In the genomic region with DNA sequence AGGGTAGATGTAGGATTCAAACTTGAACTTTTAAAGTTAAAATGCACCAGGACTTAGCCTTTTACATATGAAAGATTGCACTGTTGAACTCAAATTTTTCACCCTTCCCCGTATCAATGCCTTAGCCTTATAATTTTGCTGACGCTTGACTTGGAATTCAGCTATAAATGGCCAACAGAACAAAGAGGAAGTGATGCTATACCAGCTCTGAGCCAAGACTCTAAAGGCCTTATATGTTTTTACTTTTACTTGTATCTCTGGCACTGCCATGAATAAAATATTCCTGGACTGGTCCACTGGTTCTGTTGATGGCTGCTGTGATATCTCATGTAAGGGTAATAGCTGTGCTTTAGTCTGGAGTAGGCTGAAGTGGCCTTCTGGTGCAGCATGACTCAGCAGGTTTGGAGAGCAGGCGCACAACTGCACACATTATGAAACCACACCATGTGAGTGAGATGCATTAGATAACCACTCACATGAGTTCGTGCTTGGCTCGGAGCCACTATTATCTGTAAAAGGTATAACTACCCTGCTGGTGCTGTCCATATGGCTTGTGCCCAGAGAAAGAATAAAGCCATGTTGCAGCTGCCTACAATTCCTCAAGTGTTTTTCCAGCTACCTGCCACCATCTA, we compare ENCODE assay signal across 12 cellular contexts. TPM values are rescaled to one million over a fixed set of nuclear protein-coding genes. Genes with fewer than 3 reads are reported as not detected.
DNase-seq lines count a peak whose midpoint lies in the region; ATAC-seq and TF ChIP-seq lines count a peak whose summit lies in the region.
"Had no signal": no experiment of that assay in that cellular context is flagged by ENCODE, and none has a peak within 500 bp of the region (broad histone marks: within the 10 kb centered on the region; RNA-seq: fewer than 3 reads in every experiment).

No MANE protein-coding gene starts in this region.

- H3K4me1 ChIP-seq in osteoblast (ENCODE audit: insufficient read depth, low read length), result no peaks in the 10 kb centered on the region

- H3K9me3 ChIP-seq in osteoblast (ENCODE audit: low read depth, low read length), result no peaks in the 10 kb centered on the region

- ATAC-seq in activated CD8-positive, alpha-beta T cell treated with anti-CD3 and anti-CD28 coated beads for 36 hours, result no peak
- no peak for ATAC-seq in activated CD8-positive, alpha-beta T cell treated with anti-CD3 and anti-CD28 coated beads, Interleukin-2, amount 10 ng/mL, durations not matched to agents 7 days and 5 days

- H3K36me3 ChIP-seq in osteoblast (ENCODE audit: insufficient read depth, low read length), result no peaks in the 10 kb centered on the region

- H3K27ac ChIP-seq in osteoblast (ENCODE audit: low read depth, low read length) (no peak overlapping the region), caudate nucleus (ENCODE audit: low read depth, low read length) (no peak overlapping the region)

- H3K4me3 ChIP-seq in osteoblast (ENCODE audit: insufficient read depth, low read length), result no peak overlapping the region

- no peaks in the 10 kb centered on the region for H3K27me3 ChIP-seq in osteoblast (ENCODE audit: insufficient read depth, low read length)

- intact Hi-C loops in activated CD8-positive, alpha-beta T cell treated with anti-CD3 and anti-CD28 coated beads for 36 hours (cut with micrococcal nuclease), result no loop called here
- intact Hi-C loops in dendritic cell treated with granulocyte-macrophage colony-stimulating factor and Interleukin-4, amounts not matched to agents 40 ng/mL and 50 ng/mL, for 4 days (cut with micrococcal nuclease), result no loop called here

- H3K79me2 ChIP-seq in osteoblast (ENCODE audit: insufficient read depth, low read length), result no peaks in the 10 kb centered on the region

- no peaks in the 10 kb centered on the region for H4K20me1 ChIP-seq in osteoblast (ENCODE audit: insufficient read depth, low read length)

- peaks cover 8% of the 10 kb centered on the region for H3K27me3 Mint-ChIP-seq in activated CD8-positive, alpha-beta T cell treated with anti-CD3 and anti-CD28 coated beads for 36 hours
- peaks cover 14% of the 10 kb centered on the region for H3K27me3 Mint-ChIP-seq in activated CD8-positive, alpha-beta T cell treated with anti-CD3 and anti-CD28 coated beads, Interleukin-2, amount 10 ng/mL, durations not matched to agents 7 days and 5 days (ENCODE audit: low read depth)
- peaks cover 13% of the 10 kb centered on the region for H3K27me3 Mint-ChIP-seq in dendritic cell treated with granulocyte-macrophage colony-stimulating factor and Interleukin-4, amounts not matched to agents 40 ng/mL and 50 ng/mL, for 4 days

- no peak overlapping the region for H3K4me3 Mint-ChIP-seq in activated CD8-positive, alpha-beta T cell treated with anti-CD3 and anti-CD28 coated beads for 36 hours
- no peak overlapping the region for H3K4me3 Mint-ChIP-seq in activated CD8-positive, alpha-beta T cell treated with anti-CD3 and anti-CD28 coated beads, Interleukin-2, amount 10 ng/mL, durations not matched to agents 7 days and 5 days
- H3K4me3 Mint-ChIP-seq in dendritic cell treated with granulocyte-macrophage colony-stimulating factor and Interleukin-4, amounts not matched to agents 40 ng/mL and 50 ng/mL, for 4 days, result no peak overlapping the region
- H3K4me3 Mint-ChIP-seq: activated naive CD8-positive, alpha-beta T cell treated with anti-CD3 and anti-CD28 coated beads, Interleukin-2, amount 10 ng/mL, durations not matched to agents 7 days and 5 days; CD4-positive, alpha-beta memory T cell; neural crest cell had no signal

- peak; percentile 42 for DNase-seq in activated CD8-positive, alpha-beta T cell treated with anti-CD3 and anti-CD28 coated beads for 36 hours
- DNase-seq in activated CD8-positive, alpha-beta T cell treated with anti-CD3 and anti-CD28 coated beads, Interleukin-2, amount 10 ng/mL, durations not matched to agents 7 days and 5 days, result no peak
- DNase-seq in NCI-H2171 (lab: John Stamatoyannopoulos, UW) (peak; percentile 56), pulmonary artery endothelial cell (ENCODE audit: low read depth, low spot score) (peak; percentile 30), osteoblast (ENCODE audit: insufficient read length, low spot score, missing footprints) (no peak), iPS-NIHi11 (ENCODE audit: low spot score) (no peak), caudate nucleus (lab: John Stamatoyannopoulos, UW) (no peak)
- DNase-seq: activated naive CD8-positive, alpha-beta T cell treated with anti-CD3 and anti-CD28 coated beads, Interleukin-2, amount 10 ng/mL, durations not matched to agents 7 days and 5 days; T1000 had no signal

- H3K27ac Mint-ChIP-seq in activated CD8-positive, alpha-beta T cell treated with anti-CD3 and anti-CD28 coated beads for 36 hours, result no peak overlapping the region
- H3K27ac Mint-ChIP-seq in activated CD8-positive, alpha-beta T cell treated with anti-CD3 and anti-CD28 coated beads, Interleukin-2, amount 10 ng/mL, durations not matched to agents 7 days and 5 days, result no peak overlapping the region
- H3K27ac Mint-ChIP-seq in dendritic cell treated with granulocyte-macrophage colony-stimulating factor and Interleukin-4, amounts not matched to agents 40 ng/mL and 50 ng/mL, for 4 days, result peak overlapping the region; percentile 62
- H3K27ac Mint-ChIP-seq: activated naive CD8-positive, alpha-beta T cell treated with anti-CD3 and anti-CD28 coated beads, Interleukin-2, amount 10 ng/mL, durations not matched to agents 7 days and 5 days; CD4-positive, alpha-beta memory T cell had no signal

- TF ChIP-seq CTCF in activated CD8-positive, alpha-beta T cell treated with anti-CD3 and anti-CD28 coated beads for 36 hours (IDR thresholded peaks at IDR 0.05), result no peak
- TF ChIP-seq CTCF in osteoblast (IDR thresholded peaks at IDR 0.05; ENCODE audit: extremely low read depth, low read depth, low read length), result no peak

- H2AFZ ChIP-seq in osteoblast (ENCODE audit: low read length), result no peak overlapping the region

- no peaks in the 10 kb centered on the region for H3K36me3 Mint-ChIP-seq in activated CD8-positive, alpha-beta T cell treated with anti-CD3 and anti-CD28 coated beads for 36 hours (ENCODE audit: low read depth)
- H3K36me3 Mint-ChIP-seq in activated CD8-positive, alpha-beta T cell treated with anti-CD3 and anti-CD28 coated beads, Interleukin-2, amount 10 ng/mL, durations not matched to agents 7 days and 5 days (ENCODE audit: low read depth), result no peaks in the 10 kb centered on the region
- no peaks in the 10 kb centered on the region for H3K36me3 Mint-ChIP-seq in dendritic cell treated with granulocyte-macrophage colony-stimulating factor and Interleukin-4, amounts not matched to agents 40 ng/mL and 50 ng/mL, for 4 days (ENCODE audit: low read depth)
- H3K36me3 Mint-ChIP-seq: CD4-positive, alpha-beta memory T cell had no signal

- H3K4me1 Mint-ChIP-seq in activated CD8-positive, alpha-beta T cell treated with anti-CD3 and anti-CD28 coated beads for 36 hours (ENCODE audit: low read depth), result no peaks in the 10 kb centered on the region
- no peaks in the 10 kb centered on the region for H3K4me1 Mint-ChIP-seq in activated CD8-positive, alpha-beta T cell treated with anti-CD3 and anti-CD28 coated beads, Interleukin-2, amount 10 ng/mL, durations not matched to agents 7 days and 5 days (ENCODE audit: low read depth)
- H3K4me1 Mint-ChIP-seq in dendritic cell treated with granulocyte-macrophage colony-stimulating factor and Interleukin-4, amounts not matched to agents 40 ng/mL and 50 ng/mL, for 4 days (ENCODE audit: low read depth), result peaks cover 10% of the 10 kb centered on the region
- H3K4me1 Mint-ChIP-seq: activated naive CD8-positive, alpha-beta T cell treated with anti-CD3 and anti-CD28 coated beads, Interleukin-2, amount 10 ng/mL, durations not matched to agents 7 days and 5 days; CD4-positive, alpha-beta memory T cell; neural crest cell had no signal

- POLR2A ChIA-PET in activated CD8-positive, alpha-beta T cell treated with anti-CD3 and anti-CD28 coated beads for 36 hours (lab: Charles Lee), result no interaction called here
- POLR2A ChIA-PET in activated CD8-positive, alpha-beta T cell treated with anti-CD3 and anti-CD28 coated beads, Interleukin-2, amount 10 ng/mL, durations not matched to agents 7 days and 5 days (lab: Charles Lee), result no interaction called here

- CTCF ChIA-PET in activated CD8-positive, alpha-beta T cell treated with anti-CD3 and anti-CD28 coated beads for 36 hours (lab: Charles Lee), result interaction anchor here (1.9 kb wide), 1 partner anchor 19 kb away, joined by 8 read pairs; no protein-coding TSS in a partner anchor
- CTCF ChIA-PET in activated CD8-positive, alpha-beta T cell treated with anti-CD3 and anti-CD28 coated beads, Interleukin-2, amount 10 ng/mL, durations not matched to agents 7 days and 5 days (lab: Charles Lee), result interaction anchor here (1.4 kb wide), 1 partner anchor 21 kb away, joined by 3 read pairs; no protein-coding TSS in a partner anchor

- no peak overlapping the region for H3K4me2 ChIP-seq in osteoblast (ENCODE audit: insufficient read depth, low read length)

- peaks cover 13% of the 10 kb centered on the region for H3K9me3 Mint-ChIP-seq in activated CD8-positive, alpha-beta T cell treated with anti-CD3 and anti-CD28 coated beads for 36 hours
- peaks cover 14% of the 10 kb centered on the region for H3K9me3 Mint-ChIP-seq in activated CD8-positive, alpha-beta T cell treated with anti-CD3 and anti-CD28 coated beads, Interleukin-2, amount 10 ng/mL, durations not matched to agents 7 days and 5 days (ENCODE audit: insufficient read depth)
- H3K9me3 Mint-ChIP-seq in dendritic cell treated with granulocyte-macrophage colony-stimulating factor and Interleukin-4, amounts not matched to agents 40 ng/mL and 50 ng/mL, for 4 days, result peaks cover 24% of the 10 kb centered on the region

RNA-seq across cellular contexts. Expression of gene IER3IP1, which starts 8.4 kb away (rescaled TPM):
- 10 to 100 TPM; 11.1 to 12.7 TPM for total RNA-seq in activated CD8-positive, alpha-beta T cell treated with anti-CD3 and anti-CD28 coated beads for 36 hours
- 10 to 100 TPM; 11.7 to 12.4 TPM for total RNA-seq in activated CD8-positive, alpha-beta T cell treated with anti-CD3 and anti-CD28 coated beads, Interleukin-2, amount 10 ng/mL, durations not matched to agents 7 days and 5 days
- total RNA-seq in pulmonary artery endothelial cell (40.7 and 67.9 TPM in 2 replicates), osteoblast (18.5 and 20.6 TPM in 2 replicates)

RNA-seq across cellular contexts. Expression of gene HDHD2, which starts 34.2 kb away (rescaled TPM):
- total RNA-seq in activated CD8-positive, alpha-beta T cell treated with anti-CD3 and anti-CD28 coated beads for 36 hours, result 10 to 100 TPM; 28.1 to 32.2 TPM
- 10 to 100 TPM; 31.9 to 38.3 TPM for total RNA-seq in activated CD8-positive, alpha-beta T cell treated with anti-CD3 and anti-CD28 coated beads, Interleukin-2, amount 10 ng/mL, durations not matched to agents 7 days and 5 days
- total RNA-seq in pulmonary artery endothelial cell (11.6 and 17.7 TPM in 2 replicates), osteoblast (17.4 and 19.4 TPM in 2 replicates)

Comparison
In these comparisons a context has a peak if more than half of its experiments do, and no peak if none do; other contexts are left out.
1. DNase-seq: peak in activated CD8-positive, alpha-beta T cell treated with anti-CD3 and anti-CD28 coated beads for 36 hours (single experiment), NCI-H2171 (single experiment) and pulmonary artery endothelial cell (single experiment); none in activated CD8-positive, alpha-beta T cell treated with anti-CD3 and anti-CD28 coated beads, Interleukin-2, amount 10 ng/mL, durations not matched to agents 7 days and 5 days (single experiment), osteoblast (single experiment), iPS-NIHi11 (single experiment) and caudate nucleus (0 of 61).